In the genomic region with DNA sequence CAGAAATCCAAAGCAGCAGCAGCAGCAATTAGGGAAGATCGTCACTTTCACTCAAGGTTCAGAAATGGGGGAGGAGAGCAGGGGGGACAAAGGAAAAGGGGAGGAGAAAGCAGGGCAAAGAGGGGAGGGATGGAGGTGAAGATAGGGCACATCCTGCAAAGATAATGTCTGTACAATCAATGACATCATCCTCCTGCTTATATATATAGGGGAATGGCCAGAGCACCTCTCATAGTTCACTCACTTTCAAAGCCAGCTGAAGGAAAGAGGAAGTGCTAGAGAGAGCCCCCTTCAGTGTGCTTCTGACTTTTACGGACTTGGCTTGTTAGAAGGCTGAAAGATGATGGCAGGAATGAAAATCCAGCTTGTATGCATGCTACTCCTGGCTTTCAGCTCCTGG, we compare ENCODE assay signal across 9 cellular contexts. TPM values are rescaled to one million over a fixed set of nuclear protein-coding genes. Genes with fewer than 3 reads are reported as not detected.
DNase-seq lines count a peak whose midpoint lies in the region; ATAC-seq and TF ChIP-seq lines count a peak whose summit lies in the region.
"Had no signal": no experiment of that assay in that cellular context is flagged by ENCODE, and none has a peak within 500 bp of the region (broad histone marks: within the 10 kb centered on the region; RNA-seq: fewer than 3 reads in every experiment).

A gene with protein sequence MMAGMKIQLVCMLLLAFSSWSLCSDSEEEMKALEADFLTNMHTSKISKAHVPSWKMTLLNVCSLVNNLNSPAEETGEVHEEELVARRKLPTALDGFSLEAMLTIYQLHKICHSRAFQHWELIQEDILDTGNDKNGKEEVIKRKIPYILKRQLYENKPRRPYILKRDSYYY (plus strand): TSS at position 232 of the 400 bp plus-strand sequence. CDS start 109 bp downstream, at position 341.

- no peaks in the 10 kb centered on the region for H3K27me3 ChIP-seq in HUES6 (ENCODE audit: control insufficient read depth, insufficient read depth, low read length)

- in situ Hi-C loops in astrocyte of the cerebellum (cut with HindIII; ENCODE audit: low sequenced_read_pairs) = loop anchor here (25.0 kb wide), 2 partner anchors 312 to 387 kb away; no protein-coding TSS in a partner anchor

- H3K4me3 Mint-ChIP-seq in chondrocyte (ENCODE audit: unreplicated experiment) = no peak within 1 kb of the TSS
- H3K4me3 Mint-ChIP-seq in HFFc6 = no peak within 1 kb of the TSS

- H3K4me3 ChIP-seq in HUES6 (ENCODE audit: low read depth, low read length) = peak within 1 kb of the TSS; percentile 50
- H3K4me3 ChIP-seq in astrocyte of the cerebellum (ENCODE audit: low read depth, low read length) = no peak within 1 kb of the TSS

- peaks cover 8% of the 10 kb centered on the region; the same call in 1 of the 2 replicates for H3K36me3 ChIP-seq in HUES6 (ENCODE audit: control insufficient read depth, insufficient read depth, low read length)

- no peak within 1 kb of the TSS; the same call in 1 of the 2 replicates for H3K27ac ChIP-seq in HUES6 (ENCODE audit: low read depth, low read length)

- H3K4me1 Mint-ChIP-seq in chondrocyte (ENCODE audit: low read depth) (no peaks in the 10 kb centered on the region), HFFc6 (ENCODE audit: low read depth) (no peaks in the 10 kb centered on the region)

- DNase-seq in Daoy (ENCODE audit: low read depth) (peak; percentile 5), astrocyte of the cerebellum (ENCODE audit: low read depth) (no peak), chondrocyte (ENCODE audit: low spot score) (no peak), posterior vena cava (ENCODE audit: low spot score) (no peak), HFFc6 (no peak)
- DNase-seq in activated T-cell treated with anti-CD3 and anti-CD28 coated beads, Interleukin-2, amount 50 U/mL, for 48 hours = no peak

- no peak within 1 kb of the TSS for H3K27ac Mint-ChIP-seq in chondrocyte (ENCODE audit: unreplicated experiment)
- H3K27ac Mint-ChIP-seq in HFFc6 = no peak within 1 kb of the TSS

- H3K9me3 Mint-ChIP-seq in chondrocyte (ENCODE audit: low read depth) (no peaks in the 10 kb centered on the region), HFFc6 (no peaks in the 10 kb centered on the region)

- intact Hi-C loops in posterior vena cava (cut with DNase I) = no loop called here

- peaks cover 11% of the 10 kb centered on the region; the same call in 1 of the 2 replicates for H3K4me1 ChIP-seq in HUES6 (ENCODE audit: control insufficient read depth, insufficient read depth, low read length)

- peak; percentile 85 for ATAC-seq in GM21576 (IDR thresholded peaks at IDR 0.05; ENCODE audit: unreplicated experiment)

- peak within 1 kb of the TSS; percentile 52 for H3K9ac ChIP-seq in HUES6 (ENCODE audit: low read length)

- peaks cover 43% of the 10 kb centered on the region for H3K27me3 Mint-ChIP-seq in chondrocyte (ENCODE audit: low read depth)
- H3K27me3 Mint-ChIP-seq in HFFc6 (ENCODE audit: insufficient read depth) = no peaks in the 10 kb centered on the region; the same call in 1 of the 2 replicates

- no peaks in the 10 kb centered on the region for H3K36me3 Mint-ChIP-seq in chondrocyte (ENCODE audit: low read depth)
- H3K36me3 Mint-ChIP-seq in HFFc6 (ENCODE audit: low read depth) = no peaks in the 10 kb centered on the region

- H3K9me3 ChIP-seq in HUES6 (ENCODE audit: control insufficient read depth, insufficient read depth, low read depth, low read length) = no peaks in the 10 kb centered on the region

- peak; percentile 17 for TF ChIP-seq CTCF in astrocyte of the cerebellum (IDR thresholded peaks at IDR 0.05; ENCODE audit: low read depth, low read length, missing control alignments)
- no peak for TF ChIP-seq CTCF in chondrocyte (IDR thresholded peaks at IDR 0.05)
- no peak for TF ChIP-seq CTCF in HFFc6 (IDR thresholded peaks at IDR 0.05)

RNA-seq across cellular contexts. Expression of the gene that starts here (rescaled TPM):
- not detected in 2 replicates for total RNA-seq in Daoy (2014; rRNA removed; shearing (Covaris generic))
- total RNA-seq in chondrocyte = not detected in 3 replicates
- total RNA-seq in posterior vena cava = 1 to 10 TPM; 1.4 to 2.4 TPM
- not detected for total RNA-seq in HFFc6 (2021; fragmentation: NEBNext Ultra II Directional; extraction: Animal tissue kit (Norgen Biotek cat#: 25700))
- total RNA-seq: pulmonary artery endothelial cell had no signal

Comparison
In these comparisons a context has a peak if more than half of its experiments do, and no peak if none do; other contexts are left out.
1. Peak in DNase-seq in Daoy; RNA of the gene not detected or under 1 TPM.